ENCODE assay signal across 18 cellular contexts in the genomic region with DNA sequence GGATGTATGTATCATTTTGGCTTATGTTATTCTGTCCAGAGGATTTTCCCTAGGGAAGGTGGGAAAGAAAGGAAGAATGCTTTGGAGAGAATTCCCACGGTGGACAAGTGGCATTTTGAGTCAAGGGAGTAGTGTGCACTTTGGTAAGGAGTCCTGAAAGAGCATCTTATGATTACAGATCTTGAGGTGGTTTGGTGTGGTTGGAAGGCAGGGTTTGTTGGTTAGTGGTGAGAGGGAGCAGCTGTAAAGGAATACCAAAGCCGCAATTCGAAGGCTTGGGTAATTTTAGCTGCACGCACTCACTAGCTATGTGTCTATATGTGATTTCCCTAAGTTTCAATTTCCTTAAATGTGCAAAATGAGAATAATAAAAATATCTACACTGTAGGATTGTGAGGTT. TPM values are rescaled to one million over a fixed set of nuclear protein-coding genes. Genes with fewer than 3 reads are reported as not detected.
DNase-seq lines count a peak whose midpoint lies in the region; ATAC-seq and TF ChIP-seq lines count a peak whose summit lies in the region.
"Had no signal": no experiment of that assay in that cellular context is flagged by ENCODE, and none has a peak within 500 bp of the region (broad histone marks: within the 10 kb centered on the region; RNA-seq: fewer than 3 reads in every experiment).

No MANE protein-coding gene starts in this region.

- H3K4me3 ChIP-seq in SJCRH30, result no peak overlapping the region
- H3K4me3 ChIP-seq: hepatocyte, lung, pancreas had no signal

- no peaks in the 10 kb centered on the region for H3K27me3 Mint-ChIP-seq in T-helper 17 cell
- H3K27me3 Mint-ChIP-seq in stimulated activated naive CD8-positive, alpha-beta T cell treated with anti-CD3 and anti-CD28 coated beads, Interleukin-15, amount 100 ng/mL, for 72 hours, result no peaks in the 10 kb centered on the region

- H3K4me3 Mint-ChIP-seq in T-helper 17 cell, result peak overlapping the region; percentile 74
- peak overlapping the region; percentile 56 to 62 for H3K4me3 Mint-ChIP-seq in stimulated activated naive CD8-positive, alpha-beta T cell treated with anti-CD3 and anti-CD28 coated beads, Interleukin-15, amount 100 ng/mL, for 72 hours

- H3K4me1 ChIP-seq in SJCRH30, result no peaks in the 10 kb centered on the region
- H3K4me1 ChIP-seq: Caco-2 had no signal

- no peaks in the 10 kb centered on the region for H3K9me3 Mint-ChIP-seq in stimulated activated naive CD8-positive, alpha-beta T cell treated with anti-CD3 and anti-CD28 coated beads, Interleukin-15, amount 100 ng/mL, for 72 hours

- H3K36me3 Mint-ChIP-seq in T-helper 17 cell (ENCODE audit: low read depth), result peaks cover 6% of the 10 kb centered on the region

- no peak for TF ChIP-seq CTCF in omental fat pad (IDR thresholded peaks at IDR 0.05)

- H3K27ac Mint-ChIP-seq in T-helper 17 cell, result peak overlapping the region; percentile 93
- H3K27ac Mint-ChIP-seq in stimulated activated naive CD8-positive, alpha-beta T cell treated with anti-CD3 and anti-CD28 coated beads, Interleukin-15, amount 100 ng/mL, for 72 hours, result no peak overlapping the region

- peak; percentile 18 for DNase-seq in stimulated activated CD4-positive, alpha-beta T cell treated with anti-CD3 and anti-CD28 coated beads, Interleukin-15, amount 100 ng/mL, for 24 hours
- DNase-seq in stimulated activated CD4-positive, alpha-beta T cell treated with anti-CD3 and anti-CD28 coated beads, Interleukin-4, amount 100 ng/mL, for 24 hours, result no peak
- DNase-seq in T-helper 17 cell (no peak), fibroblast of peridontal ligament (ENCODE audit: extremely low read depth) (peak; percentile 59), omental fat pad (ENCODE audit: low spot score) (no peak), SJCRH30 (no peak), NCI-H2107 (lab: John Stamatoyannopoulos, UW) (no peak)
- DNase-seq in stimulated activated naive CD8-positive, alpha-beta T cell treated with anti-CD3 and anti-CD28 coated beads, Interleukin-15, amount 100 ng/mL, for 72 hours, result peak in 1 of 2 donors; percentile 25
- DNase-seq: AML-193, Caco-2, foreskin fibroblast, NCI-H1417, NCI-H526, pancreas had no signal

- peaks cover 52% of the 10 kb centered on the region for H3K4me1 Mint-ChIP-seq in T-helper 17 cell
- H3K4me1 Mint-ChIP-seq in stimulated activated naive CD8-positive, alpha-beta T cell treated with anti-CD3 and anti-CD28 coated beads, Interleukin-15, amount 100 ng/mL, for 72 hours, result peaks cover 70% of the 10 kb centered on the region

- no peaks in the 10 kb centered on the region for H3K27me3 ChIP-seq in SJCRH30
- H3K27me3 ChIP-seq: hepatocyte, pancreas had no signal

- H3K9me3 ChIP-seq in T-helper 17 cell (ENCODE audit: control insufficient read depth, low read length, poor library complexity, severe bottlenecking), result no peaks in the 10 kb centered on the region
- no peaks in the 10 kb centered on the region for H3K9me3 ChIP-seq in SJCRH30 (replicated peaks)
- H3K9me3 ChIP-seq: Caco-2, pancreas had no signal

- H3K36me3 ChIP-seq in SJCRH30, result no peaks in the 10 kb centered on the region
- H3K36me3 ChIP-seq: pancreas had no signal

- peak; percentile 44 for ATAC-seq in T-helper 17 cell
- peak; percentile 41 for ATAC-seq in stimulated activated naive CD8-positive, alpha-beta T cell treated with anti-CD3 and anti-CD28 coated beads, Interleukin-15, amount 100 ng/mL, for 72 hours
- no peak for ATAC-seq in omental fat pad (ENCODE audit: low FRiP score)
- ATAC-seq: pancreas, Right ventricle myocardium inferior, sciatic nerve had no signal

- H3K27ac ChIP-seq in SJCRH30, result no peak overlapping the region
- H3K27ac ChIP-seq: hepatocyte, pancreas had no signal

RNA-seq across cellular contexts. Expression of a gene that starts 16.2 kb away (rescaled TPM):
- 100 to 1,000 TPM; 137 to 138 TPM for total RNA-seq in T-helper 17 cell
- total RNA-seq in omental fat pad, result 10 to 100 TPM; 41.2 to 61.9 (median 47.7) TPM
- 14.4 and 16.5 TPM in 2 replicates for total RNA-seq in SJCRH30 (2014; rRNA removed; shearing (Covaris generic))

Comparison
In these comparisons a context has a peak if more than half of its experiments do, and no peak if none do; other contexts are left out.
1. DNase-seq: peak in stimulated activated CD4-positive, alpha-beta T cell treated with anti-CD3 and anti-CD28 coated beads, Interleukin-15, amount 100 ng/mL, for 24 hours (single experiment) and fibroblast of peridontal ligament (single experiment); none in stimulated activated CD4-positive, alpha-beta T cell treated with anti-CD3 and anti-CD28 coated beads, Interleukin-4, amount 100 ng/mL, for 24 hours (single experiment), T-helper 17 cell (0 of 3), omental fat pad (single experiment), SJCRH30 (0 of 2) and NCI-H2107 (single experiment).